Comparison of ENCODE assay signal across 17 cellular contexts in genomic region chr17:15258113-15258512, GRCh38. TPM values are rescaled to one million over a fixed set of nuclear protein-coding genes. Genes with fewer than 3 reads are reported as not detected.
DNase-seq lines count a peak whose midpoint lies in the region; ATAC-seq and TF ChIP-seq lines count a peak whose summit lies in the region.
"Had no signal": no experiment of that assay in that cellular context is flagged by ENCODE, and none has a peak within 500 bp of the region (broad histone marks: within the 10 kb centered on the region; RNA-seq: fewer than 3 reads in every experiment).

No MANE protein-coding gene starts in this region.

- TF ChIP-seq CTCF in HEK293 (tag by site-specific recombination; IDR thresholded peaks at IDR 0.05) (no peak), chondrocyte (IDR thresholded peaks at IDR 0.05) (no peak), SK-N-SH (IDR thresholded peaks at IDR 0.05) (no peak)

- POLR2A ChIA-PET in HEK293 (lab: Yijun Ruan, JAX): interaction anchor here (0.6 kb wide), 1 partner anchor 81 kb away, joined by 3 read pairs; no protein-coding TSS in a partner anchor
- POLR2A ChIA-PET in SK-N-SH (lab: Yijun Ruan, JAX): no interaction called here

- H4K20me1 ChIP-seq in SK-N-SH (ENCODE audit: insufficient read depth): no peaks in the 10 kb centered on the region; the same call in 1 of the 2 replicates

- ATAC-seq in HG02678 (IDR thresholded peaks at IDR 0.05; ENCODE audit: unreplicated experiment): no peak
- ATAC-seq in GM18870 (IDR thresholded peaks at IDR 0.05; ENCODE audit: unreplicated experiment): no peak

- no peaks in the 10 kb centered on the region for H3K27me3 Mint-ChIP-seq in chondrocyte (ENCODE audit: low read depth)

- H3K4me2 ChIP-seq in SK-N-SH: no peak overlapping the region

- CTCF ChIA-PET in HEK293 (lab: Yijun Ruan, JAX): interaction anchor here (0.5 to 4.5 kb wide), 20 partner anchors 10 to 1779 kb away, joined by 3 to 92 read pairs (median 3); no protein-coding TSS in a partner anchor
- CTCF ChIA-PET in SK-N-SH (lab: Yijun Ruan, JAX): interaction anchor here (0.6 to 13.3 kb wide), 25 partner anchors 9 to 1469 kb away, joined by 3 to 359 read pairs (median 4); no protein-coding TSS in a partner anchor

- DNase-seq in chondrocyte (ENCODE audit: low spot score) (no peak), SK-N-SH (no peak)
- DNase-seq: activated naive CD4-positive, alpha-beta T cell treated with anti-CD3 and anti-CD28 coated beads, Interleukin-2, amount 50 U/mL, for 16 hours; COR-L47; NCI-H187 treated with DMSO at 0.1 percent for 48 hours; NCI-H510A had no signal

- H3K9me3 Mint-ChIP-seq in chondrocyte (ENCODE audit: low read depth): no peaks in the 10 kb centered on the region
- H3K9me3 Mint-ChIP-seq: activated T-cell treated with anti-CD3 and anti-CD28 coated beads, Interleukin-2, amount 50 U/mL, for 24 hours; IgD-negative memory B cell; stimulated activated effector memory CD8-positive, alpha-beta T cell treated with anti-CD3 and anti-CD28 coated beads, Interleukin-12 subunit alpha, Interleukin-12 subunit beta, amount 100 ng/mL, for 72 hours; T-helper 1 cell treated with Interleukin-12 subunit alpha and Interleukin-12 subunit beta and Interleukin-4 antibody, amounts not matched to agents 30 μg/mL and 1 μg/mL, for 36 hours had no signal

- 98% methylated on average over 4 of the region's 4 CpGs for WGBS in SK-N-SH (ENCODE audit: low lambda C conversion rate)

- H3K9me3 ChIP-seq in HEK293 (ENCODE audit: control insufficient read depth, insufficient read depth, low read depth, low read length) (no peaks in the 10 kb centered on the region), muscle layer of duodenum (ENCODE audit: control insufficient read depth in 1 of 2, low read length in 2 of 2) (no peaks in the 10 kb centered on the region), SK-N-SH (no peaks in the 10 kb centered on the region)
- H3K9me3 ChIP-seq: body of pancreas had no signal

- peaks cover 4% of the 10 kb centered on the region for H3F3A ChIP-seq in SK-N-SH (replicated peaks; ENCODE audit: insufficient read depth)

- H3K4me1 ChIP-seq in HEK293 (ENCODE audit: control insufficient read depth, insufficient read depth, low read length) (peaks cover 4% of the 10 kb centered on the region), muscle layer of duodenum (ENCODE audit: control insufficient read depth in 1 of 2, insufficient read depth in 2 of 2, low read length in 2 of 2) (peaks cover 15 to 60% of the 10 kb centered on the region in 2 donors), SK-N-SH (ENCODE audit: control insufficient read depth in 1 of 2, insufficient read depth in 2 of 2, low read depth in 1 of 2, low read length in 1 of 2) (peaks cover 0 to 27% of the 10 kb centered on the region in 2 experiments; a peak in 2 of 4 replicates)

- no peak overlapping the region for H3K27ac ChIP-seq in HEK293 (ENCODE audit: extremely low read depth, low read depth, low read length)
- peak overlapping the region; percentile 48 for H3K27ac ChIP-seq in muscle layer of duodenum (ENCODE audit: low read length)
- peak overlapping the region; percentile 66 for H3K27ac ChIP-seq in temporal lobe (ENCODE audit: low read depth, low read length)
- H3K27ac ChIP-seq in SK-N-SH (ENCODE audit: low read depth in 2 of 2, low read length in 1 of 2): peak overlapping the region in 1 of 2 experiments; percentile 8; a peak in 2 of 4 replicates
- H3K27ac ChIP-seq: body of pancreas, VCaP had no signal

- H3K27ac Mint-ChIP-seq in chondrocyte (ENCODE audit: unreplicated experiment): peak overlapping the region; percentile 71
- H3K27ac Mint-ChIP-seq: activated T-cell treated with anti-CD3 and anti-CD28 coated beads, Interleukin-2, amount 50 U/mL, for 24 hours; IgD-negative memory B cell; stimulated activated effector memory CD8-positive, alpha-beta T cell treated with anti-CD3 and anti-CD28 coated beads, Interleukin-12 subunit alpha, Interleukin-12 subunit beta, amount 100 ng/mL, for 72 hours; T-helper 1 cell treated with Interleukin-12 subunit alpha and Interleukin-12 subunit beta and Interleukin-4 antibody, amounts not matched to agents 30 μg/mL and 1 μg/mL, for 36 hours had no signal

- H3K79me2 ChIP-seq in SK-N-SH (ENCODE audit: insufficient read depth): peaks cover 46% of the 10 kb centered on the region; the same call in 1 of the 2 replicates

- peaks cover 33% of the 10 kb centered on the region for H3K36me3 Mint-ChIP-seq in chondrocyte (ENCODE audit: low read depth)
- H3K36me3 Mint-ChIP-seq: IgD-negative memory B cell; stimulated activated effector memory CD8-positive, alpha-beta T cell treated with anti-CD3 and anti-CD28 coated beads, Interleukin-12 subunit alpha, Interleukin-12 subunit beta, amount 100 ng/mL, for 72 hours had no signal

- H3K27me3 ChIP-seq in muscle layer of duodenum (ENCODE audit: low read depth, low read length) (no peaks in the 10 kb centered on the region), SK-N-SH (ENCODE audit: insufficient read depth) (no peaks in the 10 kb centered on the region)

- no peak for TF ChIP-seq EP300 in SK-N-SH (IDR thresholded peaks at IDR 0.05; ENCODE audit: borderline replicate concordance in 1 of 2, low read depth in 1 of 2, low read length in 1 of 2)

- no peak overlapping the region for H3K9ac ChIP-seq in SK-N-SH

- H3K36me3 ChIP-seq in HEK293 (ENCODE audit: control insufficient read depth in 2 of 2, insufficient read depth in 1 of 2, low read length in 2 of 2): peaks cover 5 to 36% of the 10 kb centered on the region in 2 experiments; a peak in 2 of 3 replicates
- H3K36me3 ChIP-seq in muscle layer of duodenum (ENCODE audit: control insufficient read depth in 1 of 2, insufficient read depth in 2 of 2, low read length in 2 of 2): peaks cover 28 to 36% of the 10 kb centered on the region in 2 donors
- H3K36me3 ChIP-seq in SK-N-SH (replicated peaks in 1 of 2; ENCODE audit: control insufficient read depth in 1 of 2, insufficient read depth in 2 of 2, low read length in 1 of 2): peaks cover 24 to 43% of the 10 kb centered on the region in 2 experiments

- H2AFZ ChIP-seq in SK-N-SH (ENCODE audit: low read depth): no peak overlapping the region

- peak overlapping the region; percentile 54 for H3K4me3 Mint-ChIP-seq in chondrocyte (ENCODE audit: unreplicated experiment)
- H3K4me3 Mint-ChIP-seq: activated T-cell treated with anti-CD3 and anti-CD28 coated beads, Interleukin-2, amount 50 U/mL, for 24 hours; IgD-negative memory B cell; stimulated activated effector memory CD8-positive, alpha-beta T cell treated with anti-CD3 and anti-CD28 coated beads, Interleukin-12 subunit alpha, Interleukin-12 subunit beta, amount 100 ng/mL, for 72 hours; T-helper 1 cell treated with Interleukin-12 subunit alpha and Interleukin-12 subunit beta and Interleukin-4 antibody, amounts not matched to agents 30 μg/mL and 1 μg/mL, for 36 hours had no signal

- H3K4me1 Mint-ChIP-seq in chondrocyte (ENCODE audit: low read depth): peaks cover 56% of the 10 kb centered on the region

- H3K9me2 ChIP-seq in SK-N-SH: no peaks in the 10 kb centered on the region

- H3K4me3 ChIP-seq in HEK293 (ENCODE audit: low read depth, low read length) (no peak overlapping the region), muscle layer of duodenum (ENCODE audit: low read depth in 1 of 2, low read length in 2 of 2) (peak overlapping the region in 1 of 2 donors; percentile 83), SK-N-SH (ENCODE audit: low read depth in 2 of 2, low read length in 1 of 2) (no peak overlapping the region)
- H3K4me3 ChIP-seq: body of pancreas had no signal

- no peak for TF ChIP-seq RAD21 in SK-N-SH (IDR thresholded peaks at IDR 0.05; ENCODE audit: low read length)

TF ChIP-seq in SK-N-SH, 30 proteins besides CTCF, POLR2A, EP300 and RAD21:
- TF ChIP-seq POLR2AphosphoS5 (IDR thresholded peaks at IDR 0.05; ENCODE audit: low read depth, low read length): no peak
- TF ChIP-seq MXI1 (IDR thresholded peaks at IDR 0.05; ENCODE audit: low read depth, low read length): no peak
- TF ChIP-seq GATA2 (CRISPR knock-in tag; IDR thresholded peaks at IDR 0.05): no peak
- TF ChIP-seq YY1 (IDR thresholded peaks at IDR 0.05; ENCODE audit: low read depth): no peak
- TF ChIP-seq, protein P1, sequence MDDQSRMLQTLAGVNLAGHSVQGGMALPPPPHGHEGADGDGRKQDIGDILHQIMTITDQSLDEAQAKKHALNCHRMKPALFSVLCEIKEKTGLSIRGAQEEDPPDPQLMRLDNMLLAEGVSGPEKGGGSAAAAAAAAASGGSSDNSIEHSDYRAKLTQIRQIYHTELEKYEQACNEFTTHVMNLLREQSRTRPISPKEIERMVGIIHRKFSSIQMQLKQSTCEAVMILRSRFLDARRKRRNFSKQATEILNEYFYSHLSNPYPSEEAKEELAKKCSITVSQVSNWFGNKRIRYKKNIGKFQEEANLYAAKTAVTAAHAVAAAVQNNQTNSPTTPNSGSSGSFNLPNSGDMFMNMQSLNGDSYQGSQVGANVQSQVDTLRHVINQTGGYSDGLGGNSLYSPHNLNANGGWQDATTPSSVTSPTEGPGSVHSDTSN (IDR thresholded peaks at IDR 0.05): no peak
- no peak for TF ChIP-seq SIN3A (IDR thresholded peaks at IDR 0.05; ENCODE audit: borderline replicate concordance, low read depth, low read length)

RNA-seq across cellular contexts. Expression of gene PMP22, which starts 7.0 kb away (rescaled TPM):
- total RNA-seq in chondrocyte (98.3 to 152 TPM (median 147 TPM) in 3 replicates), temporal lobe (9.1 TPM)
- 63.0 and 82.5 TPM in 2 replicates for polyA plus RNA-seq in SK-N-SH (2012; rRNA removed)
- 67.3 and 70.0 TPM in 2 replicates for polyA plus RNA-seq in SK-N-SH (2012; cell fraction: cytosol; rRNA removed)
- polyA plus RNA-seq in SK-N-SH (2012; cell fraction: nucleus; rRNA removed): 45.2 and 46.8 TPM in 2 replicates
- polyA plus RNA-seq: IgD-negative memory B cell had no signal
